Comparison of ENCODE assay signal across 2 cellular contexts in genomic region chr7:3979956-3980643, GRCh38.
TF ChIP-seq lines count a peak whose summit lies in the region.

No MANE protein-coding gene starts in this region.

TF ChIP-seq in SK-N-SH, 30 proteins besides CTCF, POLR2A, EP300 and RAD21 (continued from another document):
- TF ChIP-seq PBX3 (IDR thresholded peaks at IDR 0.05) (0 out of 2 replicates have a peak, but pooled peaks have one; percentile 15), EZH2phosphoT487 (IDR thresholded peaks at IDR 0.05; ENCODE audit: borderline replicate concordance, low read depth) (no peak), TEAD4 (IDR thresholded peaks at IDR 0.05; ENCODE audit: borderline replicate concordance, insufficient read depth) (no peak), TAF1 (IDR thresholded peaks at IDR 0.05; ENCODE audit: borderline replicate concordance, low read depth, low read length) (no peak), RCOR1 (IDR thresholded peaks at IDR 0.05; ENCODE audit: low read length) (peak; percentile 40; the same call in 1 of the 2 replicates), TCF12 (IDR thresholded peaks at IDR 0.05) (no peak), FOXJ3 (CRISPR knock-in tag; IDR thresholded peaks at IDR 0.05) (0 out of 2 replicates have a peak, but pooled peaks have one; percentile 32), JUND (IDR thresholded peaks at IDR 0.05) (no peak)
- TF ChIP-seq, protein P1, sequence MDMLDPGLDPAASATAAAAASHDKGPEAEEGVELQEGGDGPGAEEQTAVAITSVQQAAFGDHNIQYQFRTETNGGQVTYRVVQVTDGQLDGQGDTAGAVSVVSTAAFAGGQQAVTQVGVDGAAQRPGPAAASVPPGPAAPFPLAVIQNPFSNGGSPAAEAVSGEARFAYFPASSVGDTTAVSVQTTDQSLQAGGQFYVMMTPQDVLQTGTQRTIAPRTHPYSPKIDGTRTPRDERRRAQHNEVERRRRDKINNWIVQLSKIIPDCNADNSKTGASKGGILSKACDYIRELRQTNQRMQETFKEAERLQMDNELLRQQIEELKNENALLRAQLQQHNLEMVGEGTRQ (IDR thresholded peaks at IDR 0.05; ENCODE audit: borderline replicate concordance, low read depth, low read length), result no peak

TF ChIP-seq in endothelial cell of umbilical vein, 7 proteins besides CTCF, POLR2A, EP300 and RAD21 (continued from another document):
- no peak for TF ChIP-seq MAX (IDR thresholded peaks at IDR 0.05; ENCODE audit: insufficient read depth, insufficient read length)
- TF ChIP-seq FOS (IDR thresholded peaks at IDR 0.05; ENCODE audit: borderline replicate concordance, insufficient read depth, low read length), result peak; percentile 97
